In the genomic region with DNA sequence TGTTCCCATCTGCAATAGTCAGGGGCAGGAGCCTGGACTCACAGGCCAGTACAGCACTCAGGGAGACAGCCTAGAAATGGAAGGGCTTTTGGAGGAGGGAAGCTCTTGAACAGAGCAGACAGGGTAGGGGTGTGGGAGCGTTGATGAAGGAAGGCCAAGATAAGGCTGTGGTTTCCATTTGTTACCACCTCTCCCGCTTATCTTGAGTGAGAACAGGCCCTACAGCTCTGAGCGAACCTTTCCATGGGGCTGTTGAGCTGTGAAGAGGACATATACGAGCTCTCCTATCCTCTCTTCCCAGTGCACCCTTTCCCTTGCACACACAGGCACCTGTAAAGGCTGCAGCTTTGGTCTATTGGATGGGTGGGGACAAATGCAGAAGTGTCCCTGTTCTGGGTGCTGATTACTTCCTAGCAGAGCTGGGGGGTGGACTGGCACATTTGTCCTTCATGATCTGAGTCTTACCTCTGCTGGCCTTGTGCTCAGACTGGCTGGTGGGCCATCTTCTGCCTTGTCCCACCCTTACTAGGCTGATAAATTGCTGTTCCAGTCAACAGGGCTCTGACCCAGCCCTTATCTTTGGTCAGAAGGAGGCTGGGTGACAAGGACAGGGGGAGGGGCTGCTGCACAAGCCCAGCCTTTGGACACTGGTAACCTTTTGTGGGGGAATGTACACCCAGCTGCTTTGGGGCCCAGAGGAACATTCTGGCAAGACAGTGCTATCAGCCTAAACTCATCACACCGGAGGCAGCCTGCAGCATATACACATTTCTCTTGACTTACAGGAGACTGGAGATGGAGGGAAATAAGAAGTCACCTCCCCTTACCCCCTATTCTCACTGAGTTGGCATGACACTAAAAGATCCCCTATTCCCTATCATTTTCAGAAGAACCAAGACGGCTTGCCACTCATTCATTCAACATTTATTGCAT, we compare ENCODE assay signal across 14 cellular contexts.
DNase-seq lines count a peak whose midpoint lies in the region; ATAC-seq and TF ChIP-seq lines count a peak whose summit lies in the region.
"Had no signal": no experiment of that assay in that cellular context is flagged by ENCODE, and none has a peak within 500 bp of the region (broad histone marks: within the 10 kb centered on the region; RNA-seq: fewer than 3 reads in every experiment).

No MANE protein-coding gene starts in this region.

- H3K36me3 Mint-ChIP-seq in activated CD4-positive, alpha-beta T cell treated with anti-CD3 and anti-CD28 coated beads, Interleukin-2, amount 10 ng/mL, durations not matched to agents 7 days and 5 days (ENCODE audit: low read depth), result peaks cover 2% of the 10 kb centered on the region
- peaks cover 14% of the 10 kb centered on the region for H3K36me3 Mint-ChIP-seq in T-helper 2 cell treated with Interferon-gamma antibody and Interleukin-4, amounts not matched to agents 5 μg/mL and 100 μg/mL, for 36 hours (ENCODE audit: low read depth)

- no peaks in the 10 kb centered on the region for H3K9me3 Mint-ChIP-seq in activated CD4-positive, alpha-beta T cell treated with anti-CD3 and anti-CD28 coated beads, Interleukin-2, amount 10 ng/mL, durations not matched to agents 7 days and 5 days
- no peaks in the 10 kb centered on the region for H3K9me3 Mint-ChIP-seq in T-helper 2 cell treated with Interferon-gamma antibody and Interleukin-4, amounts not matched to agents 5 μg/mL and 100 μg/mL, for 36 hours

- H3K27me3 Mint-ChIP-seq in activated CD4-positive, alpha-beta T cell treated with anti-CD3 and anti-CD28 coated beads, Interleukin-2, amount 10 ng/mL, durations not matched to agents 7 days and 5 days, result peaks cover 2% of the 10 kb centered on the region
- peaks cover 21% of the 10 kb centered on the region for H3K27me3 Mint-ChIP-seq in T-helper 2 cell treated with Interferon-gamma antibody and Interleukin-4, amounts not matched to agents 5 μg/mL and 100 μg/mL, for 36 hours (ENCODE audit: low read depth)

- peak overlapping the region; percentile 83 for H3K27ac ChIP-seq in cardiac muscle cell
- peak overlapping the region; percentile 73 for H3K27ac ChIP-seq in psoas muscle
- no peak overlapping the region for H3K27ac ChIP-seq in WERI-Rb-1
- no peak overlapping the region for H3K27ac ChIP-seq in left lung
- H3K27ac ChIP-seq: A549 had no signal

- H3K4me1 Mint-ChIP-seq in activated CD4-positive, alpha-beta T cell treated with anti-CD3 and anti-CD28 coated beads, Interleukin-2, amount 10 ng/mL, durations not matched to agents 7 days and 5 days, result peaks cover 47% of the 10 kb centered on the region
- H3K4me1 Mint-ChIP-seq in T-helper 2 cell treated with Interferon-gamma antibody and Interleukin-4, amounts not matched to agents 5 μg/mL and 100 μg/mL, for 36 hours (ENCODE audit: low read depth), result peaks cover 52% of the 10 kb centered on the region

- H3K27me3 ChIP-seq in cardiac muscle cell (no peaks in the 10 kb centered on the region), psoas muscle (ENCODE audit: insufficient read depth in 3 of 3, low read length in 2 of 3) (no peaks in the 10 kb centered on the region), WERI-Rb-1 (ENCODE audit: insufficient read depth, low read depth, severe bottlenecking) (no peaks in the 10 kb centered on the region), left lung (no peaks in the 10 kb centered on the region)

- peak overlapping the region; percentile 28 for H3K4me3 Mint-ChIP-seq in activated CD4-positive, alpha-beta T cell treated with anti-CD3 and anti-CD28 coated beads, Interleukin-2, amount 10 ng/mL, durations not matched to agents 7 days and 5 days
- H3K4me3 Mint-ChIP-seq in T-helper 2 cell treated with Interferon-gamma antibody and Interleukin-4, amounts not matched to agents 5 μg/mL and 100 μg/mL, for 36 hours, result peak overlapping the region; percentile 72
- H3K4me3 Mint-ChIP-seq: neural crest cell had no signal

- no peak overlapping the region for H3K4me3 ChIP-seq in cardiac muscle cell
- no peak overlapping the region for H3K4me3 ChIP-seq in psoas muscle
- H3K4me3 ChIP-seq in WERI-Rb-1 (ENCODE audit: low read depth, low read length), result no peak overlapping the region
- no peak overlapping the region for H3K4me3 ChIP-seq in left lung
- H3K4me3 ChIP-seq: A549, thoracic aorta had no signal

- no peak for DNase-seq in activated CD4-positive, alpha-beta T cell treated with anti-CD3 and anti-CD28 coated beads, Interleukin-2, amount 10 ng/mL, durations not matched to agents 7 days and 5 days
- no peak for DNase-seq in activated CD4-positive, alpha-beta T cell treated with anti-CD3 and anti-CD28 coated beads, Interleukin-2, amount 50 U/mL, for 1 hour
- DNase-seq in T-helper 2 cell treated with Interferon-gamma antibody and Interleukin-4, amounts not matched to agents 5 μg/mL and 100 μg/mL, for 36 hours (ENCODE audit: low spot score), result peak; percentile 10
- peak; percentile 93 to 96 for DNase-seq in cardiac muscle cell (ENCODE audit: low read depth in 1 of 2, low spot score in 1 of 2)
- DNase-seq in psoas muscle, result no peak
- no peak for DNase-seq in WERI-Rb-1
- no peak for DNase-seq in left lung
- DNase-seq: effector CD8-positive, alpha-beta T cell; NCI-H1436 treated with DMSO at 0.1 percent for 48 hours; NCI-H510A had no signal

- TF ChIP-seq CTCF in cardiac muscle cell (IDR thresholded peaks at IDR 0.05; ENCODE audit: low read depth, low read length) (no peak), psoas muscle (IDR thresholded peaks at IDR 0.05) (no peak), WERI-Rb-1 (IDR thresholded peaks at IDR 0.05; ENCODE audit: low read depth, low read length) (no peak), left lung (IDR thresholded peaks at IDR 0.05) (no peak)

- CTCF ChIA-PET in activated CD4-positive, alpha-beta T cell treated with anti-CD3 and anti-CD28 coated beads, Interleukin-2, amount 10 ng/mL, durations not matched to agents 7 days and 5 days (lab: Charles Lee), result interaction anchor here (1.0 to 1.3 kb wide), 5 partner anchors 8 to 193 kb away, joined by 3 to 4 read pairs (median 3); no protein-coding TSS in a partner anchor

- H3K9me3 ChIP-seq in cardiac muscle cell (ENCODE audit: low read depth), result no peaks in the 10 kb centered on the region
- no peaks in the 10 kb centered on the region for H3K9me3 ChIP-seq in psoas muscle
- no peaks in the 10 kb centered on the region for H3K9me3 ChIP-seq in WERI-Rb-1 (ENCODE audit: severe bottlenecking)
- H3K9me3 ChIP-seq in left lung, result no peaks in the 10 kb centered on the region
- H3K9me3 ChIP-seq: A549, thoracic aorta had no signal

- 76 to 86% (median 81%) methylated on average over 6 of the region's 6 CpGs for WGBS in psoas muscle, 3 donors

- H3K36me3 ChIP-seq in cardiac muscle cell, result no peaks in the 10 kb centered on the region
- peaks cover 0 to 29% of the 10 kb centered on the region in 2 donors for H3K36me3 ChIP-seq in psoas muscle (ENCODE audit: insufficient read depth in 1 of 2, low read depth in 1 of 2)
- no peaks in the 10 kb centered on the region for H3K36me3 ChIP-seq in WERI-Rb-1
- H3K36me3 ChIP-seq in left lung, result peaks cover 0 to 10% of the 10 kb centered on the region in 2 donors

- peaks cover 91% of the 10 kb centered on the region for H3K4me1 ChIP-seq in cardiac muscle cell (ENCODE audit: low read depth)
- peaks cover 98% of the 10 kb centered on the region for H3K4me1 ChIP-seq in psoas muscle
- H3K4me1 ChIP-seq in left lung, result peaks cover 10 to 53% of the 10 kb centered on the region in 2 donors
- H3K4me1 ChIP-seq: A549 had no signal

- intact Hi-C loops in psoas muscle (cut with DNase I) (no loop called here), left lung (cut with DNase I) (no loop called here)

- peak overlapping the region; percentile 79 for H3K27ac Mint-ChIP-seq in activated CD4-positive, alpha-beta T cell treated with anti-CD3 and anti-CD28 coated beads, Interleukin-2, amount 10 ng/mL, durations not matched to agents 7 days and 5 days
- H3K27ac Mint-ChIP-seq in T-helper 2 cell treated with Interferon-gamma antibody and Interleukin-4, amounts not matched to agents 5 μg/mL and 100 μg/mL, for 36 hours, result peak overlapping the region; percentile 79

- ATAC-seq in psoas muscle, result no peak
- no peak for ATAC-seq in left lung
- ATAC-seq in HG02588 (IDR thresholded peaks at IDR 0.05; ENCODE audit: unreplicated experiment), result no peak
- ATAC-seq: A549 had no signal

- POLR2A ChIA-PET in activated CD4-positive, alpha-beta T cell treated with anti-CD3 and anti-CD28 coated beads, Interleukin-2, amount 10 ng/mL, durations not matched to agents 7 days and 5 days (lab: Charles Lee), result no interaction called here

Comparison
In these comparisons a context has a peak if more than half of its experiments do, and no peak if none do; other contexts are left out.
1. DNase-seq: peak in T-helper 2 cell treated with Interferon-gamma antibody and Interleukin-4, amounts not matched to agents 5 μg/mL and 100 μg/mL, for 36 hours (single experiment) and cardiac muscle cell (2 of 2); none in activated CD4-positive, alpha-beta T cell treated with anti-CD3 and anti-CD28 coated beads, Interleukin-2, amount 10 ng/mL, durations not matched to agents 7 days and 5 days (single experiment), activated CD4-positive, alpha-beta T cell treated with anti-CD3 and anti-CD28 coated beads, Interleukin-2, amount 50 U/mL, for 1 hour (single experiment), psoas muscle (0 of 2), WERI-Rb-1 (single experiment) and left lung (0 of 2).
2. H3K27ac ChIP-seq: peak in cardiac muscle cell (single experiment) and psoas muscle (single experiment); none in WERI-Rb-1 (single experiment) and left lung (0 of 2).